9 cellular contexts compared by ENCODE assay signal in the genomic region with DNA sequence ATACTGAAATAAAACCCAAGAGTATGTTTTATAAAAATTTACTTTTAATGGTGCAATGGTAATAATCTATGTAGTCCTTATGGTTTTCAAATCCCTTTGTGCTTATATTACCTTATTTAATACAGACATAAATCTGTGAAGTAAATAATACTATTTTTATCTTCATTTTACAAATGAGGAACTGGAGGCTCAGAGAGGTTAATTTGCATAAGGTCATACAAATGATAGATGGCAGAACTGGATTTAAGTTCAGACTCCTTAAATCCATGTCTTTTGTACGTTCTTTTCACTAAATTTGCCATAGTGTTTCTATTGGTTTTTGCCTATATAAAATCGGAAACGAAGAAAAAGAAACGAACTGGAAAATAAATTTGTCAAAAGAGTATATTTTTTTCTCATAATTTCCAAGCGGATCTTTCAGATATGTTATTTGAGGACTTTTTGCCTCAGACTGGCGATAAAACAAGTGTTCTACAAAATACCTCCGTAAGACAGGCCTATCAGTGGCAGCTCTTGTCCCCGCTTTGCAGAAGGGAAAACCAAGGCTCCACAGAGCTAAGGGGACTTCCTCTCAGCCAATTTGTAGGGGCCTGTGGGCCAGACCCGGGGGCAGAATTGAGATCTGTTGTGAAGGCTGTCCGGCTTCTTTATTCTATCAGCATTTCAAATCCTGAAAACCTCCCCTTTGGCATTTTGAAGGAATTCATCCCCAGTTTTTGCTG. TPM values are rescaled to one million over a fixed set of nuclear protein-coding genes. Genes with fewer than 3 reads are reported as not detected.
A peak's percentile ranks its signal among the peaks of the same experiment; 100 is the strongest.
DNase-seq lines count a peak whose midpoint lies in the region; ATAC-seq, FAIRE-seq and TF ChIP-seq lines count a peak whose summit lies in the region.
"Had no signal": no experiment of that assay in that cellular context is flagged by ENCODE, and none has a peak within 500 bp of the region (broad histone marks: within the 10 kb centered on the region; RNA-seq: fewer than 3 reads in every experiment).

No MANE protein-coding gene starts in this region.

- peak; percentile 37 for ATAC-seq in memory B cell (ENCODE audit: low read depth)
- no peak for ATAC-seq in HG03378 (IDR thresholded peaks at IDR 0.05; ENCODE audit: unreplicated experiment)
- no peak for ATAC-seq in HG03460 (IDR thresholded peaks at IDR 0.05; ENCODE audit: unreplicated experiment)

- no peak overlapping the region for H3K27ac ChIP-seq in ACC112 (ENCODE audit: low read depth, low read length)

- peaks cover 89% of the 10 kb centered on the region for H3K4me1 Mint-ChIP-seq in activated CD4-positive, alpha-beta memory T cell treated with anti-CD3 and anti-CD28 coated beads, Interleukin-2, amount 10 ng/mL, durations not matched to agents 7 days and 5 days
- peaks cover 61% of the 10 kb centered on the region for H3K4me1 Mint-ChIP-seq in memory B cell

- no peaks in the 10 kb centered on the region for H3K27me3 Mint-ChIP-seq in activated CD4-positive, alpha-beta memory T cell treated with anti-CD3 and anti-CD28 coated beads, Interleukin-2, amount 10 ng/mL, durations not matched to agents 7 days and 5 days
- H3K27me3 Mint-ChIP-seq in memory B cell: no peaks in the 10 kb centered on the region

- no peaks in the 10 kb centered on the region for H3K9me3 Mint-ChIP-seq in activated CD4-positive, alpha-beta memory T cell treated with anti-CD3 and anti-CD28 coated beads, Interleukin-2, amount 10 ng/mL, durations not matched to agents 7 days and 5 days
- H3K9me3 Mint-ChIP-seq in memory B cell: no peaks in the 10 kb centered on the region

- DNase-seq in GM19239 (ENCODE audit: insufficient read length, low spot score) (no peak), memory B cell (ENCODE audit: low spot score in 2 of 2) (no peak), GM13976 (ENCODE audit: low spot score) (no peak)
- DNase-seq in activated CD4-positive, alpha-beta memory T cell treated with anti-CD3 and anti-CD28 coated beads, Interleukin-2, amount 10 ng/mL, durations not matched to agents 7 days and 5 days: no peak
- DNase-seq in stimulated activated CD4-positive, alpha-beta T cell treated with anti-CD3 and anti-CD28 coated beads, Interleukin-2, amount 100 ng/mL, for 48 hours: no peak
- DNase-seq: NCI-H510A treated with DMSO at 0.1 percent for 48 hours had no signal

- peaks cover 5% of the 10 kb centered on the region for H3K4me1 ChIP-seq in ACC112 (ENCODE audit: control insufficient read depth, insufficient read depth, low read length, unreplicated experiment)

- POLR2A ChIA-PET in activated CD4-positive, alpha-beta memory T cell treated with anti-CD3 and anti-CD28 coated beads, Interleukin-2, amount 10 ng/mL, durations not matched to agents 7 days and 5 days (lab: Charles Lee): interaction anchor here (1.2 to 19.6 kb wide), 6 partner anchors 13 to 84 kb away, joined by 3 to 779 read pairs (median 44); no protein-coding TSS in a partner anchor

- H2AFZ ChIP-seq in ACC112 (ENCODE audit: low read length, unreplicated experiment): no peak overlapping the region

- CTCF ChIA-PET in activated CD4-positive, alpha-beta memory T cell treated with anti-CD3 and anti-CD28 coated beads, Interleukin-2, amount 10 ng/mL, durations not matched to agents 7 days and 5 days (lab: Charles Lee): interaction anchor here (0.7 to 3.6 kb wide), 3 partner anchors 8 to 284 kb away, joined by 3 to 27 read pairs (median 7); a partner anchor contains a TSS

- H3K36me3 ChIP-seq in ACC112 (ENCODE audit: insufficient read depth, low read length): no peaks in the 10 kb centered on the region

- H3K27me3 ChIP-seq in ACC112 (ENCODE audit: insufficient read depth, low read length): no peaks in the 10 kb centered on the region

- peaks cover 7% of the 10 kb centered on the region for H3K79me2 ChIP-seq in ACC112 (ENCODE audit: control insufficient read depth, insufficient read depth, low read length, unreplicated experiment)

- in situ Hi-C loops in GM13976 (cut with MboI; ENCODE audit: low sequenced_read_pairs, unreplicated experiment): no loop called here

- FAIRE-seq in GM19239 (lab: Jason Lieb, UNC): peak; percentile 64

- peak overlapping the region; percentile 88 for H3K27ac Mint-ChIP-seq in activated CD4-positive, alpha-beta memory T cell treated with anti-CD3 and anti-CD28 coated beads, Interleukin-2, amount 10 ng/mL, durations not matched to agents 7 days and 5 days
- peak overlapping the region; percentile 93 for H3K27ac Mint-ChIP-seq in memory B cell

- peaks cover 57% of the 10 kb centered on the region for H3K36me3 Mint-ChIP-seq in activated CD4-positive, alpha-beta memory T cell treated with anti-CD3 and anti-CD28 coated beads, Interleukin-2, amount 10 ng/mL, durations not matched to agents 7 days and 5 days (ENCODE audit: low read depth)
- peaks cover 11% of the 10 kb centered on the region for H3K36me3 Mint-ChIP-seq in memory B cell

- TF ChIP-seq CTCF in GM13976 (IDR thresholded peaks at IDR 0.05; ENCODE audit: borderline replicate concordance, control extremely low read depth, extremely low read depth, insufficient read depth, missing control alignments): no peak

- H3K4me3 ChIP-seq in ACC112 (ENCODE audit: low read depth, low read length): 0 out of 2 replicates have a peak overlapping the region, but pooled peaks have one; percentile 84

- peak overlapping the region; percentile 94 for H3K4me3 Mint-ChIP-seq in activated CD4-positive, alpha-beta memory T cell treated with anti-CD3 and anti-CD28 coated beads, Interleukin-2, amount 10 ng/mL, durations not matched to agents 7 days and 5 days
- H3K4me3 Mint-ChIP-seq in memory B cell: peak overlapping the region; percentile 87

RNA-seq across cellular contexts. Expression of a gene that starts 1.1 kb away (rescaled TPM):
- 100 to 1,000 TPM; 161 to 163 TPM for total RNA-seq in activated CD4-positive, alpha-beta memory T cell treated with anti-CD3 and anti-CD28 coated beads, Interleukin-2, amount 10 ng/mL, durations not matched to agents 7 days and 5 days
